ENCODE assay signal across 8 cellular contexts in the genomic region with DNA sequence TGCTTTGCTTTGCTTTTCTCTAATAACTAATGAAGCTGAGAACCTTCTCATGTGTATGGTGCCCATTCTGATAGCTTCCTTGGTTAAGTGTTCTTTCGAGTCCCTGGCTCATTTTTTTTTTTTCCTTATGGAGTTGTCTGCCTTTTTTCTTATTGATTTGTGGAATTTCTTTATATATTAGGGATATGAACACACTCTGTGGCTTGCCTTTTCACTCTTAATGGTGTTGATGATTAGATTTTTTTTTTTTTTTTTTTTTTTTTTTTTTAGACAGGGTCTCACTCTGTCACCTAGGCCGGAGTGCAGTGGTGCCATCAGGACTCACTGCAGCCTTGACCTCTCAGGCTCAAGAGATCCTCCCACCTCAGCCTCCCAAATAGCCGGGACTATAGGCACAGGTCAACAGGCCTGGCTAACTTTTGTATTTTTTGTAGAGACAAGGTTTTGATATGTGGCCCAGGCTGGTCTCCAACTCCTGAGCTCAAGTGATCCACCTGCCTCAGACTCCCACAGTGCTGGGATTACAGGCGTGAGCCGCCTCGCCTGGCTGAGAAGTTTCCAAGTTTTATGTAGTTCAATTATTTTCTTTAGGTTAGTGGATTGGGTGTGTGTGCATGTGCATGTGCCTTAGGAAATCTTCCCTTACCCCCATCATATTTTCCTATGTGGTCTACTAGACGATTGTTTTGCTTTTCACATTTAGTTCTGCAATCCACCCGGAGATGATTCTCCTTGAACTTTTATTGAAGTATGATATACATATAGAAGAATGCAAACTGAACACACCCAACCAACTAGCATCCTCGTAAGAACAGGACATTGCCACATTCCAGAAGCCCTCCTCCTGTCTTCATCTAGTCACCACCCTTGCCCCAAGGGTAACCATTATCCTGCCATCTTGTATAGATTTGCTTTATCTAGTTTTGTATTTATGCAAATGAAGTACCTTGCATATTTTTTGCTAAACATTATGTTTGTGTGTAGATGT. TPM values are rescaled to one million over a fixed set of nuclear protein-coding genes. Genes with fewer than 3 reads are reported as not detected.
A peak's percentile ranks its signal among the peaks of the same experiment; 100 is the strongest.
DNase-seq lines count a peak whose midpoint lies in the region; ATAC-seq and TF ChIP-seq lines count a peak whose summit lies in the region.

No MANE protein-coding gene starts in this region.

- 75 to 79% methylated on average over 9 of the region's 9 CpGs for WGBS in body of pancreas, 2 donors

- peak overlapping the region; percentile 95 for H3K27ac ChIP-seq in colonic mucosa
- H3K27ac ChIP-seq in neural progenitor cell, result no peak overlapping the region
- no peak overlapping the region for H3K27ac ChIP-seq in body of pancreas

- H3K27me3 Mint-ChIP-seq in neural progenitor cell (ENCODE audit: insufficient read depth, low read depth), result no peaks in the 10 kb centered on the region

- DNase-seq in EL, result peak; percentile 72
- no peak for DNase-seq in NB4 (ENCODE audit: low read depth)
- no peak for DNase-seq in colonic mucosa
- no peak for DNase-seq in neural progenitor cell (ENCODE audit: low spot score)
- DNase-seq in body of pancreas, result no peak
- DNase-seq in ecto neural progenitor cell (ENCODE audit: low spot score), result no peak
- DNase-seq in COR-L47 (lab: John Stamatoyannopoulos, UW), result no peak

- H3K4me3 Mint-ChIP-seq in neural progenitor cell, result peak overlapping the region; percentile 100

- TF ChIP-seq CTCF in NB4 (IDR thresholded peaks at IDR 0.05; ENCODE audit: low read depth, low read length) (no peak), colonic mucosa (IDR thresholded peaks at IDR 0.05) (no peak), neural progenitor cell (IDR thresholded peaks at IDR 0.05) (no peak), body of pancreas (IDR thresholded peaks at IDR 0.05) (no peak)

- H3K4me1 Mint-ChIP-seq in neural progenitor cell, result peaks cover 22% of the 10 kb centered on the region

- H3K4me2 ChIP-seq in neural progenitor cell, result peak overlapping the region; percentile 83

- no peaks in the 10 kb centered on the region for H3K9me3 Mint-ChIP-seq in neural progenitor cell

- H4K20me1 ChIP-seq in neural progenitor cell (ENCODE audit: low read depth), result peaks cover 32% of the 10 kb centered on the region

- H3K9ac ChIP-seq in colonic mucosa (ENCODE audit: low read depth in 2 of 2, low read length in 2 of 2) (no peak overlapping the region), neural progenitor cell (no peak overlapping the region)

- H3K27me3 ChIP-seq in colonic mucosa (no peaks in the 10 kb centered on the region), neural progenitor cell (no peaks in the 10 kb centered on the region), body of pancreas (no peaks in the 10 kb centered on the region)

- peaks cover 10% of the 10 kb centered on the region for H3F3A ChIP-seq in neural progenitor cell (ENCODE audit: low read depth)

- ATAC-seq in HG03571 (IDR thresholded peaks at IDR 0.05; ENCODE audit: unreplicated experiment), result no peak
- no peak for ATAC-seq in body of pancreas

- intact Hi-C loops in colonic mucosa (cut with DNase I) (no loop called here), body of pancreas (cut with DNase I) (no loop called here)

- no peaks in the 10 kb centered on the region for H3K36me3 Mint-ChIP-seq in neural progenitor cell

- no peak overlapping the region for H3K27ac Mint-ChIP-seq in neural progenitor cell

- H3K4me3 ChIP-seq in NB4 (ENCODE audit: low read depth, low read length), result peak overlapping the region; percentile 80
- no peak overlapping the region for H3K4me3 ChIP-seq in colonic mucosa
- peak overlapping the region; percentile 94 for H3K4me3 ChIP-seq in neural progenitor cell
- H3K4me3 ChIP-seq in body of pancreas, result no peak overlapping the region

- H3K9me3 ChIP-seq in colonic mucosa (no peaks in the 10 kb centered on the region), neural progenitor cell (ENCODE audit: low read depth) (no peaks in the 10 kb centered on the region), body of pancreas (no peaks in the 10 kb centered on the region)

- TF ChIP-seq POLR2A in NB4 (IDR thresholded peaks at IDR 0.05; ENCODE audit: extremely low read depth, insufficient read length), result no peak
- TF ChIP-seq POLR2A in body of pancreas (IDR thresholded peaks at IDR 0.05), result no peak

- peaks cover 41% of the 10 kb centered on the region for H3K79me2 ChIP-seq in neural progenitor cell (ENCODE audit: low read depth)

- H3K4me1 ChIP-seq in colonic mucosa (peaks cover 2% of the 10 kb centered on the region), neural progenitor cell (peaks cover 7% of the 10 kb centered on the region), body of pancreas (peaks cover 30% of the 10 kb centered on the region)

- no peaks in the 10 kb centered on the region for H3K36me3 ChIP-seq in colonic mucosa
- no peaks in the 10 kb centered on the region for H3K36me3 ChIP-seq in neural progenitor cell
- no peaks in the 10 kb centered on the region for H3K36me3 ChIP-seq in body of pancreas (replicated peaks in 1 of 2; ENCODE audit: insufficient read depth in 1 of 2, low read depth in 2 of 2)

- no peak overlapping the region for H2AFZ ChIP-seq in neural progenitor cell (replicated peaks)

RNA-seq across cellular contexts. Expression of gene SNRPA1, which starts 1.7 kb away (rescaled TPM):
- total RNA-seq in colonic mucosa, result 10 to 100 TPM; 52.6 to 82.7 TPM
- 64.6 and 98.0 TPM in 2 replicates for total RNA-seq in neural progenitor cell (ENCODE audit: low replicate concordance)
- 10 to 100 TPM; 26.2 to 29.7 TPM for total RNA-seq in body of pancreas

RNA-seq across cellular contexts. Expression of gene SELENOS, which starts 19.4 kb away (rescaled TPM):
- 100 to 1,000 TPM in 1 of 2 donors, 10 to 100 TPM in 1; 85.8 to 121 TPM for total RNA-seq in colonic mucosa
- total RNA-seq in neural progenitor cell (ENCODE audit: low replicate concordance), result 26.0 and 39.1 TPM in 2 replicates
- 10 to 100 TPM; 37.2 to 45.1 TPM for total RNA-seq in body of pancreas

RNA-seq across cellular contexts. Expression of gene CHSY1, which starts 44.9 kb away (rescaled TPM):
- total RNA-seq in colonic mucosa (10 to 100 TPM; 12.3 to 13.7 TPM), neural progenitor cell (ENCODE audit: low replicate concordance) (23.3 TPM in 2 replicates), body of pancreas (10 to 100 TPM in 1 of 2 donors, 1 to 10 TPM in 1; 7.8 to 12.2 TPM)

Comparison
In these comparisons a context has a peak if more than half of its experiments do, and no peak if none do; other contexts are left out.
1. H3K4me3 ChIP-seq: peak in NB4 (single experiment) and neural progenitor cell (single experiment); none in colonic mucosa (single experiment) and body of pancreas (0 of 2).